1 cellular context compared by ENCODE assay signal in the genomic region with DNA sequence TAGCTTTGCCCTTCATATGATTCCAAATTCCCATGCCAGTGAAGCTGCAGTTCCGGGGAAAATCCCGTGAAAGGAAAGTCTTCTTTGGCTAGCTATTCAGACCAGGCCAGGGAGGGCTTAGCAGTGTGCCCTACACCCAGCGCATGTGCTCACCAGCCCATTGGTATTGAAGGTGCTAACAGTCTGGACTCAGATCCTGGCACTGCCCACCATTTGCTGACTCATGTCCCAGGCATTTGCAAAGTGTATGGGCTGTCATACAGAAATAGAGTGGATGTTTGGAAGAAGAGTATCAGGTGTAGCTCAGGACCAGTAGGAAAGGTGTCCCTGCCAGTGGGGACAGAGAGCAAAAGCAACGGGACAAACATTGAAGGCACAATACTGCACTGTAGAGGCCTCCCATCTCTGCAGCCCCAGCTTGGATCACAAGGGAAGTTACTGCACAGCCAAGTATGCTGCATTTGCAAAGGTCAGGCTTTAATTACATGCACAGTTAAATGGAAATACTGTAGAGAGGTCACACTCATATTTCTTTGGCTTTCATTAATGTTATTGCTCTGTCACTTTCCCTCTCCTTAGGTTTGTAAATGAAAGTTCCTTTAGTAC.
TF ChIP-seq lines count a peak whose summit lies in the region.

No MANE protein-coding gene starts in this region.

TF ChIP-seq in WTC11, 78 proteins besides CTCF, POLR2A, EP300 and RAD21 (continued from another document):
- TF ChIP-seq, protein P1, sequence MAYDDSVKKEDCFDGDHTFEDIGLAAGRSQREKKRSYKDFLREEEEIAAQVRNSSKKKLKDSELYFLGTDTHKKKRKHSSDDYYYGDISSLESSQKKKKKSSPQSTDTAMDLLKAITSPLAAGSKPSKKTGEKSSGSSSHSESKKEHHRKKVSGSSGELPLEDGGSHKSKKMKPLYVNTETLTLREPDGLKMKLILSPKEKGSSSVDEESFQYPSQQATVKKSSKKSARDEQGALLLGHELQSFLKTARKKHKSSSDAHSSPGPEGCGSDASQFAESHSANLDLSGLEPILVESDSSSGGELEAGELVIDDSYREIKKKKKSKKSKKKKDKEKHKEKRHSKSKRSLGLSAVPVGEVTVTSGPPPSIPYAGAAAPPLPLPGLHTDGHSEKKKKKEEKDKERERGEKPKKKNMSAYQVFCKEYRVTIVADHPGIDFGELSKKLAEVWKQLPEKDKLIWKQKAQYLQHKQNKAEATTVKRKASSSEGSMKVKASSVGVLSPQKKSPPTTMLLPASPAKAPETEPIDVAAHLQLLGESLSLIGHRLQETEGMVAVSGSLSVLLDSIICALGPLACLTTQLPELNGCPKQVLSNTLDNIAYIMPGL (CRISPR knock-in tag; IDR thresholded peaks at IDR 0.05): no peak
- TF ChIP-seq, protein P2, sequence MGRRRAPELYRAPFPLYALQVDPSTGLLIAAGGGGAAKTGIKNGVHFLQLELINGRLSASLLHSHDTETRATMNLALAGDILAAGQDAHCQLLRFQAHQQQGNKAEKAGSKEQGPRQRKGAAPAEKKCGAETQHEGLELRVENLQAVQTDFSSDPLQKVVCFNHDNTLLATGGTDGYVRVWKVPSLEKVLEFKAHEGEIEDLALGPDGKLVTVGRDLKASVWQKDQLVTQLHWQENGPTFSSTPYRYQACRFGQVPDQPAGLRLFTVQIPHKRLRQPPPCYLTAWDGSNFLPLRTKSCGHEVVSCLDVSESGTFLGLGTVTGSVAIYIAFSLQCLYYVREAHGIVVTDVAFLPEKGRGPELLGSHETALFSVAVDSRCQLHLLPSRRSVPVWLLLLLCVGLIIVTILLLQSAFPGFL (CRISPR knock-in tag; IDR thresholded peaks at IDR 0.05; ENCODE audit: borderline replicate concordance): no peak
- TF ChIP-seq NR1H2 (CRISPR knock-in tag; IDR thresholded peaks at IDR 0.05) (no peak), EMX1 (CRISPR knock-in tag; IDR thresholded peaks at IDR 0.05) (no peak), ESRRA (CRISPR knock-in tag; IDR thresholded peaks at IDR 0.05; ENCODE audit: borderline replicate concordance) (no peak), FOXJ3 (CRISPR knock-in tag; IDR thresholded peaks at IDR 0.05; ENCODE audit: borderline replicate concordance) (no peak), ATF1 (CRISPR knock-in tag; IDR thresholded peaks at IDR 0.05) (no peak), ZNF317 (CRISPR knock-in tag; IDR thresholded peaks at IDR 0.05; ENCODE audit: borderline replicate concordance, low read depth) (no peak), NR3C1 (CRISPR knock-in tag; conservative IDR thresholded peaks at IDR 0.05; ENCODE audit: low read depth) (no peak), TEAD4 (CRISPR knock-in tag; IDR thresholded peaks at IDR 0.05) (no peak), NFYB (CRISPR knock-in tag; conservative IDR thresholded peaks at IDR 0.05; ENCODE audit: low read depth) (no peak), SP1 (CRISPR knock-in tag; conservative IDR thresholded peaks at IDR 0.05) (no peak), ELF4 (CRISPR knock-in tag; IDR thresholded peaks at IDR 0.05; ENCODE audit: low read depth) (no peak), GTF2I (CRISPR knock-in tag; conservative IDR thresholded peaks at IDR 0.05) (no peak), FOXK1 (CRISPR knock-in tag; IDR thresholded peaks at IDR 0.05) (no peak)
- TF ChIP-seq, protein P3, sequence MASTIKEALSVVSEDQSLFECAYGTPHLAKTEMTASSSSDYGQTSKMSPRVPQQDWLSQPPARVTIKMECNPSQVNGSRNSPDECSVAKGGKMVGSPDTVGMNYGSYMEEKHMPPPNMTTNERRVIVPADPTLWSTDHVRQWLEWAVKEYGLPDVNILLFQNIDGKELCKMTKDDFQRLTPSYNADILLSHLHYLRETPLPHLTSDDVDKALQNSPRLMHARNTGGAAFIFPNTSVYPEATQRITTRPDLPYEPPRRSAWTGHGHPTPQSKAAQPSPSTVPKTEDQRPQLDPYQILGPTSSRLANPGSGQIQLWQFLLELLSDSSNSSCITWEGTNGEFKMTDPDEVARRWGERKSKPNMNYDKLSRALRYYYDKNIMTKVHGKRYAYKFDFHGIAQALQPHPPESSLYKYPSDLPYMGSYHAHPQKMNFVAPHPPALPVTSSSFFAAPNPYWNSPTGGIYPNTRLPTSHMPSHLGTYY (CRISPR knock-in tag; IDR thresholded peaks at IDR 0.05): no peak
